Comparison of ENCODE assay signal across 8 cellular contexts in genomic region chr1:155610257-155610647, GRCh38. TPM values are rescaled to one million over a fixed set of nuclear protein-coding genes. Genes with fewer than 3 reads are reported as not detected.
DNase-seq lines count a peak whose midpoint lies in the region; ATAC-seq and TF ChIP-seq lines count a peak whose summit lies in the region.
"Not testable (repeated sequence)": the region's sequence is repeated elsewhere in the genome, so short reads cannot be mapped to it uniquely, and the experiment has no call there.

No MANE protein-coding gene starts in this region.

- intact Hi-C loops in Calu3 (cut with micrococcal nuclease; ENCODE audit: unreplicated experiment); activated CD8-positive, alpha-beta T cell treated with anti-CD3 and anti-CD28 coated beads for 36 hours (cut with micrococcal nuclease); dendritic cell treated with granulocyte-macrophage colony-stimulating factor and Interleukin-4, amounts not matched to agents 40 ng/mL and 50 ng/mL, for 4 days (cut with micrococcal nuclease); tibial artery (cut with DNase I; ENCODE audit: low total_unique reads): not testable (repeated sequence)

- BruUV-seq in Calu3 (replicated peaks; lab: Mats Ljungman, UMichigan) = not testable (repeated sequence)

- H3K27ac Mint-ChIP-seq in Calu3 (ENCODE audit: unreplicated experiment) = peak overlapping the region; percentile 87
- H3K27ac Mint-ChIP-seq in activated CD8-positive, alpha-beta T cell treated with anti-CD3 and anti-CD28 coated beads for 36 hours = not testable (repeated sequence)
- peak overlapping the region; percentile 90 for H3K27ac Mint-ChIP-seq in dendritic cell treated with granulocyte-macrophage colony-stimulating factor and Interleukin-4, amounts not matched to agents 40 ng/mL and 50 ng/mL, for 4 days

- not testable (repeated sequence) for H3K9me3 ChIP-seq in iPS-18a (ENCODE audit: control insufficient read depth, low read depth, low read length); neutrophil; tibial artery

- not testable (repeated sequence) for H3K36me3 ChIP-seq in H7 (replicated peaks; ENCODE audit: control insufficient read depth, insufficient read depth, low read length); KMS-11 (ENCODE audit: insufficient read depth); neutrophil
- H3K36me3 ChIP-seq in iPS-18a (ENCODE audit: control insufficient read depth, low read depth, low read length) (peaks cover 11% of the 10 kb centered on the region), tibial artery (peaks cover 12 to 19% (median 14%) of the 10 kb centered on the region in 3 donors)

- peak; percentile 17 for ATAC-seq in activated CD8-positive, alpha-beta T cell treated with anti-CD3 and anti-CD28 coated beads for 36 hours

- H3K79me2 ChIP-seq in KMS-11 (ENCODE audit: insufficient read depth, low read depth) = not testable (repeated sequence)

- H3K9ac ChIP-seq in KMS-11 = peak overlapping the region; percentile 46; the same call in 1 of the 2 replicates
- not testable (repeated sequence) for H3K9ac ChIP-seq in iPS-18a (ENCODE audit: low read length)

- POLR2A ChIA-PET in activated CD8-positive, alpha-beta T cell treated with anti-CD3 and anti-CD28 coated beads for 36 hours (lab: Charles Lee) = not testable (repeated sequence)

- peak overlapping the region; percentile 86 for H3K4me3 Mint-ChIP-seq in Calu3 (ENCODE audit: low read depth, unreplicated experiment)
- peak overlapping the region; percentile 88 for H3K4me3 Mint-ChIP-seq in activated CD8-positive, alpha-beta T cell treated with anti-CD3 and anti-CD28 coated beads for 36 hours
- peak overlapping the region; percentile 89 for H3K4me3 Mint-ChIP-seq in dendritic cell treated with granulocyte-macrophage colony-stimulating factor and Interleukin-4, amounts not matched to agents 40 ng/mL and 50 ng/mL, for 4 days

- not testable (repeated sequence) for H3K27me3 ChIP-seq in H7 (ENCODE audit: control insufficient read depth, insufficient read depth, low read length); KMS-11 (ENCODE audit: insufficient read depth, low read depth); iPS-18a (ENCODE audit: control insufficient read depth, insufficient read depth, low read length); neutrophil; tibial artery

- H4K20me1 ChIP-seq in KMS-11 (ENCODE audit: insufficient read depth) = not testable (repeated sequence)

- not testable (repeated sequence) for H3K27me3 Mint-ChIP-seq in Calu3 (ENCODE audit: unreplicated experiment); activated CD8-positive, alpha-beta T cell treated with anti-CD3 and anti-CD28 coated beads for 36 hours; dendritic cell treated with granulocyte-macrophage colony-stimulating factor and Interleukin-4, amounts not matched to agents 40 ng/mL and 50 ng/mL, for 4 days

- not testable (repeated sequence) for TF ChIP-seq CTCF in Calu3 (IDR thresholded peaks at IDR 0.05; ENCODE audit: unreplicated experiment); KMS-11 (conservative IDR thresholded peaks at IDR 0.05; ENCODE audit: low read depth, low read length); activated CD8-positive, alpha-beta T cell treated with anti-CD3 and anti-CD28 coated beads for 36 hours (IDR thresholded peaks at IDR 0.05); neutrophil (IDR thresholded peaks at IDR 0.05); tibial artery (IDR thresholded peaks at IDR 0.05)

- H3K9me3 Mint-ChIP-seq in Calu3 (ENCODE audit: low read depth, unreplicated experiment); activated CD8-positive, alpha-beta T cell treated with anti-CD3 and anti-CD28 coated beads for 36 hours; dendritic cell treated with granulocyte-macrophage colony-stimulating factor and Interleukin-4, amounts not matched to agents 40 ng/mL and 50 ng/mL, for 4 days: not testable (repeated sequence)

- not testable (repeated sequence) for DNase-seq in Calu3; H7; activated CD8-positive, alpha-beta T cell treated with anti-CD3 and anti-CD28 coated beads for 36 hours; tibial artery

- CTCF ChIA-PET in Calu3 (lab: Charles Lee) = not testable (repeated sequence)
- CTCF ChIA-PET in activated CD8-positive, alpha-beta T cell treated with anti-CD3 and anti-CD28 coated beads for 36 hours (lab: Charles Lee) = interaction anchor here (1.0 to 3.6 kb wide), 2 partner anchors 292 to 360 kb away, joined by 3 to 15 read pairs; no protein-coding TSS in a partner anchor

- H3K4me1 ChIP-seq in KMS-11 (ENCODE audit: low read depth, poor library complexity, severe bottlenecking); iPS-18a (ENCODE audit: control insufficient read depth, low read depth, low read length); neutrophil (ENCODE audit: control insufficient read depth in 1 of 2, insufficient read depth in 1 of 2, low read depth in 1 of 2, low read length in 1 of 2); tibial artery: not testable (repeated sequence)

- H3K27ac ChIP-seq in KMS-11; iPS-18a (ENCODE audit: low read length); neutrophil; tibial artery: not testable (repeated sequence)

- peaks cover 25% of the 10 kb centered on the region for H3K36me3 Mint-ChIP-seq in Calu3 (ENCODE audit: insufficient read depth, unreplicated experiment)
- H3K36me3 Mint-ChIP-seq in activated CD8-positive, alpha-beta T cell treated with anti-CD3 and anti-CD28 coated beads for 36 hours (ENCODE audit: low read depth) = peaks cover 16% of the 10 kb centered on the region
- peaks cover 27% of the 10 kb centered on the region for H3K36me3 Mint-ChIP-seq in dendritic cell treated with granulocyte-macrophage colony-stimulating factor and Interleukin-4, amounts not matched to agents 40 ng/mL and 50 ng/mL, for 4 days (ENCODE audit: low read depth)

- H3K4me3 ChIP-seq in H7 (ENCODE audit: insufficient read depth, low read depth, low read length) (peak overlapping the region; percentile 41), iPS-18a (ENCODE audit: low read length) (peak overlapping the region; percentile 81), neutrophil (ENCODE audit: low read depth in 1 of 2, low read length in 1 of 2) (peak overlapping the region; percentile 75), tibial artery (peak overlapping the region; percentile 54 to 74)
- H3K4me3 ChIP-seq in KMS-11 (IDR thresholded peaks at IDR 0.05; ENCODE audit: insufficient read depth, low read depth, low read length) = not testable (repeated sequence)

- peak overlapping the region; percentile 70; the same call in 1 of the 2 replicates for H2AFZ ChIP-seq in KMS-11 (ENCODE audit: low read depth)

- not testable (repeated sequence) for H3K4me1 Mint-ChIP-seq in Calu3 (ENCODE audit: low read depth, unreplicated experiment); dendritic cell treated with granulocyte-macrophage colony-stimulating factor and Interleukin-4, amounts not matched to agents 40 ng/mL and 50 ng/mL, for 4 days (ENCODE audit: low read depth)
- H3K4me1 Mint-ChIP-seq in activated CD8-positive, alpha-beta T cell treated with anti-CD3 and anti-CD28 coated beads for 36 hours (ENCODE audit: low read depth) = peaks cover 10% of the 10 kb centered on the region

- H3K4me2 ChIP-seq in KMS-11 = not testable (repeated sequence)

RNA-seq across cellular contexts. Expression of gene MSTO1, which starts 0.2 kb away (rescaled TPM):
- 75.2 and 87.5 TPM in 2 replicates for total RNA-seq in Calu3 (2022)
- 57.6 and 68.0 TPM in 2 replicates for total RNA-seq in H7 (2014; rRNA removed; shearing (Covaris generic))
- 10 to 100 TPM; 52.3 to 57.1 TPM for total RNA-seq in activated CD8-positive, alpha-beta T cell treated with anti-CD3 and anti-CD28 coated beads for 36 hours

RNA-seq across cellular contexts. Expression of gene ASH1L, which starts 47.6 kb away (rescaled TPM):
- 65.9 and 71.8 TPM in 2 replicates for total RNA-seq in Calu3 (2022)
- total RNA-seq in H7 (2014; rRNA removed; shearing (Covaris generic)) = 12.0 and 21.0 TPM in 2 replicates
- total RNA-seq in activated CD8-positive, alpha-beta T cell treated with anti-CD3 and anti-CD28 coated beads for 36 hours = 10 to 100 TPM; 30.3 to 31.6 TPM
